ENCODE assay signal across 8 cellular contexts in the genomic region with DNA sequence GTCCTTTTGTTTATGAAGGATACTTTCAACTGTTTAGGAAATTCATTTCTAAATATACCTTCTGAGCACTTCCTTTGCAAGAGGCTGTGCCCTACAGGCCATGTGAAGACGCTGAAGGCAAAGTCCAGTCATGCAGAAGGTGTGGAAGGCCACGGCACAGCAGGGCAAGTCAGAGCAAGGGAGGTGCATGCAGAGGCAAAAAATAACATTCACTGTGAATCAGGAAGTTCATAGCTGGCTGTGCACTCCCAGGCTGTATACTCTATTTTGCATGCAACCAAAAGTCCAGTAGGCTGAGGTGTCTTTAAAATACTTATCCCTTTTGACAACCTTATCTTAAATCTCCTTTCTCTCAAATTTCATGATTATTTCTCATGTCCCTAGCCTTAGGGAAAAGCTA. TPM values are rescaled to one million over a fixed set of nuclear protein-coding genes. Genes with fewer than 3 reads are reported as not detected.
A peak's percentile ranks its signal among the peaks of the same experiment; 100 is the strongest.
DNase-seq lines count a peak whose midpoint lies in the region; ATAC-seq and TF ChIP-seq lines count a peak whose summit lies in the region.

No MANE protein-coding gene starts in this region.

- DNase-seq in NCI-H526 treated with DMSO at 0.1 percent for 48 hours (lab: John Stamatoyannopoulos, UW), result peak; percentile 8
- DNase-seq in natural killer cell, result no peak
- DNase-seq in NCI-H2107 (lab: John Stamatoyannopoulos, UW), result no peak

- intact Hi-C loops in natural killer cell (cut with micrococcal nuclease), result no loop called here

- no peaks in the 10 kb centered on the region for H3K36me3 Mint-ChIP-seq in natural killer cell

- peak overlapping the region; percentile 71 to 72 for H3K27ac Mint-ChIP-seq in natural killer cell

- peak overlapping the region; percentile 21 for H3K4me3 Mint-ChIP-seq in natural killer cell

- H3K9me3 Mint-ChIP-seq in natural killer cell, result no peaks in the 10 kb centered on the region

- peak overlapping the region; percentile 50 for H3K27ac ChIP-seq in cingulate gyrus (ENCODE audit: low read depth, low read length)

- H3K4me1 Mint-ChIP-seq in natural killer cell, result peaks cover 46 to 47% of the 10 kb centered on the region in 2 donors

- no peak for TF ChIP-seq CTCF in natural killer cell (IDR thresholded peaks at IDR 0.05)

- H3K27me3 Mint-ChIP-seq in natural killer cell (ENCODE audit: low read depth in 2 of 2), result no peaks in the 10 kb centered on the region

- peak; percentile 52 for ATAC-seq in GM19467 (IDR thresholded peaks at IDR 0.05; ENCODE audit: unreplicated experiment)
- peak in 2 of 3 donors; percentile 41 to 70 for ATAC-seq in natural killer cell
- no peak for ATAC-seq in GM19463 (IDR thresholded peaks at IDR 0.05; ENCODE audit: unreplicated experiment)
- ATAC-seq in GM18517 (IDR thresholded peaks at IDR 0.05; ENCODE audit: unreplicated experiment), result no peak
- ATAC-seq in GM18870 (IDR thresholded peaks at IDR 0.05; ENCODE audit: unreplicated experiment), result no peak

RNA-seq across cellular contexts. Expression of a gene that starts 50.3 kb away (rescaled TPM):
- total RNA-seq in natural killer cell, result 10 to 100 TPM; 17.8 to 51.6 (median 24.5) TPM

Comparison
In these comparisons a context has a peak if more than half of its experiments do, and no peak if none do; other contexts are left out.
1. ATAC-seq: peak in GM19467 (single experiment) and natural killer cell (2 of 3); none in GM19463 (single experiment), GM18517 (single experiment) and GM18870 (single experiment).